Comparison of ENCODE assay signal across 34 cellular contexts in genomic region chrX:53447441-53447840, GRCh38. TPM values are rescaled to one million over a fixed set of nuclear protein-coding genes. Genes with fewer than 3 reads are reported as not detected.
"Had no signal": no experiment of that assay in that cellular context is flagged by ENCODE, and none has a peak within 500 bp of the region (broad histone marks: within the 10 kb centered on the region; RNA-seq: fewer than 3 reads in every experiment).

No MANE protein-coding gene starts in this region.

- H3K4me1 ChIP-seq: adrenal gland, ascending aorta, breast epithelium had no signal

- FAIRE-seq: astrocyte, bronchial epithelial cell had no signal

- ATAC-seq: activated naive CD4-positive, alpha-beta T cell treated with anti-CD3 and anti-CD28 coated beads, Interleukin-2, amount 50 U/mL, for 72 hours; activated naive CD8-positive, alpha-beta T cell treated with anti-CD3 and anti-CD28 coated beads, Interleukin-2, amount 50 U/mL, for 24 hours; activated T-cell treated with anti-CD3 and anti-CD28 coated beads, Interleukin-2, amount 50 U/mL, for 4 hours; activated T-cell treated with anti-CD3 and anti-CD28 coated beads, Interleukin-2, amount 50 U/mL, for 72 hours; activated T-helper 17 cell treated with anti-CD3 and anti-CD28 coated beads, Interleukin-2, amount 50 U/mL, for 72 hours had no signal

- H3K36me3 ChIP-seq: adrenal gland, ascending aorta, brain microvascular endothelial cell, breast epithelium, cardiac muscle cell had no signal

- H3K4me3 ChIP-seq: adrenal gland, ascending aorta, breast epithelium, cardiac muscle cell had no signal

- H3K27ac ChIP-seq: adrenal gland, ascending aorta, brain microvascular endothelial cell, breast epithelium, cardiac muscle cell had no signal

- H3K9me3 ChIP-seq: adrenal gland, ascending aorta, breast epithelium had no signal

- DNase-seq: activated effector memory CD4-positive, alpha-beta T cell treated with anti-CD3 and anti-CD28 coated beads, Interleukin-2, amount 50 U/mL, for 16 hours; activated effector memory CD4-positive, alpha-beta T cell treated with Interleukin-2 at 50 U/mL for 16 hours; activated gamma-delta T cell; activated gamma-delta T cell treated with Interleukin-2 at 50 U/mL for 16 hours; activated naive CD4-positive, alpha-beta T cell; activated naive CD4-positive, alpha-beta T cell treated with anti-CD3 and anti-CD28 coated beads for 36 hours; activated naive CD4-positive, alpha-beta T cell treated with anti-CD3 and anti-CD28 coated beads, Interleukin-2, amount 10 ng/mL, durations not matched to agents 7 days and 5 days; activated naive CD4-positive, alpha-beta T cell treated with anti-CD3 and anti-CD28 coated beads, Interleukin-2, amount 50 U/mL, for 16 hours; activated naive CD4-positive, alpha-beta T cell treated with Interleukin-2 at 50 U/mL for 16 hours; activated naive CD8-positive, alpha-beta T cell treated with anti-CD3 and anti-CD28 coated beads for 36 hours; activated naive CD8-positive, alpha-beta T cell treated with anti-CD3 and anti-CD28 coated beads, Interleukin-2, amount 10 ng/mL, durations not matched to agents 7 days and 5 days; activated naive CD8-positive, alpha-beta T cell treated with anti-CD3 and anti-CD28 coated beads, Interleukin-2, amount 50 U/mL, for 24 hours; activated T-cell treated with anti-CD3 and anti-CD28 coated beads for 4 hours; activated T-cell treated with anti-CD3 and anti-CD28 coated beads, Interleukin-2, amount 50 U/mL, for 1 hour; activated T-cell treated with anti-CD3 and anti-CD28 coated beads, Interleukin-2, amount 50 U/mL, for 24 hours; activated T-cell treated with anti-CD3 and anti-CD28 coated beads, Interleukin-2, amount 50 U/mL, for 4 hours; activated T-cell treated with anti-CD3 and anti-CD28 coated beads, Interleukin-2, amount 50 U/mL, for 48 hours; activated T-cell treated with anti-CD3 and anti-CD28 coated beads, Interleukin-2, amount 50 U/mL, for 72 hours; adrenal gland; amniotic stem cell; amygdala; anterior cingulate cortex; aorta; brain microvascular endothelial cell; caudate nucleus; central memory CD4-positive, alpha-beta T cell; cerebellar nuclear complex had no signal

- H3K27me3 ChIP-seq: ascending aorta, brain microvascular endothelial cell, cardiac muscle cell had no signal

RNA-seq across cellular contexts. Expression of gene RIBC1, which starts 24.8 kb away (rescaled TPM):
- total RNA-seq: ascending aorta had no signal
